22 cellular contexts compared by ENCODE assay signal in the genomic region with DNA sequence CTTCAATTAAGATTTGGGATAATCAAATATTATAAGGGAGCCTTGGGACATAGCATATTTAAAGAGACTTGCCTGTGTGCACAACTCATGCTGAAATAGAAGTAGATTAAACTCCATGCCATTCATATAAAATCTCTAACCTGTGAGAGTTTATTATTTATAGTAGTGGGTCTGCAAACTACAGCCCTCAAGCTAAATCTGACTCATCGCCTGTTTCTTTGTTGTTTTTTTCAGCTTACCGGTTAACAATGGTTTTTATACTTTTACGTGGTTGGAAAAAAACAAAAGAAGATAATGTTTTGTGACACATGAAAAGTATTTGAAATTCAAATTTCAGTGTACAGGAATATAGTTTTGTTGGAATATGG.
A peak's percentile ranks its signal among the peaks of the same experiment; 100 is the strongest.
DNase-seq lines count a peak whose midpoint lies in the region; ATAC-seq and TF ChIP-seq lines count a peak whose summit lies in the region.
"Had no signal": no experiment of that assay in that cellular context is flagged by ENCODE, and none has a peak within 500 bp of the region (broad histone marks: within the 10 kb centered on the region; RNA-seq: fewer than 3 reads in every experiment).

No MANE protein-coding gene starts in this region.

- POLR2A ChIA-PET in MCF 10A (lab: Yijun Ruan, JAX) (interaction anchor here (1.7 kb wide), 1 partner anchor 13 kb away, joined by 4 read pairs; no protein-coding TSS in a partner anchor), WTC11 (lab: Charles Lee) (interaction anchor here (1.0 kb wide), 1 partner anchor 284 kb away, joined by 5 read pairs; no protein-coding TSS in a partner anchor)

- no peaks in the 10 kb centered on the region for H3K36me3 ChIP-seq in breast epithelium

- DNase-seq in MCF 10A (ENCODE audit: unreplicated experiment) (peak; percentile 21), breast epithelium (ENCODE audit: low spot score in 2 of 2) (no peak), WTC11 (ENCODE audit: low spot score) (no peak), epithelial cell of esophagus (ENCODE audit: low read depth) (peak; percentile 10), superior temporal gyrus (ENCODE audit: extremely low spot score) (peak; percentile 3), CD14-positive monocyte (ENCODE audit: low spot score) (no peak), NCI-H1694 treated with DMSO at 0.1 percent for 48 hours (lab: John Stamatoyannopoulos, UW) (no peak), NK-92 (lab: John Stamatoyannopoulos, UW; ENCODE audit: unreplicated experiment) (no peak)
- DNase-seq: ACHN; CD4-positive, CD25-positive, alpha-beta regulatory T cell; IMR-90; KG1; NCI-H1092; NCI-H1417 treated with DMSO at 0.1 percent for 48 hours; NCI-H187 treated with DMSO at 0.1 percent for 48 hours; NCI-H2107; NCI-H446 treated with DMSO at 0.1 percent for 48 hours; NCI-H526; NCI-H82; SHP77 treated with DMSO at 0.1 percent for 48 hours had no signal

- intact Hi-C loops in MCF 10A (cut with micrococcal nuclease): no loop called here
- intact Hi-C loops in breast epithelium (cut with DNase I; ENCODE audit: low total_unique reads): no loop called here
- intact Hi-C loops in CD14-positive monocyte (cut with micrococcal nuclease): no loop called here

- no peaks in the 10 kb centered on the region for H3K27me3 Mint-ChIP-seq in MCF 10A (ENCODE audit: insufficient read depth, unreplicated experiment)
- H3K27me3 Mint-ChIP-seq in WTC11 (ENCODE audit: low read depth): no peaks in the 10 kb centered on the region
- H3K27me3 Mint-ChIP-seq in CD14-positive monocyte (ENCODE audit: low read depth in 3 of 3): no peaks in the 10 kb centered on the region
- H3K27me3 Mint-ChIP-seq: CD4-positive, CD25-positive, alpha-beta regulatory T cell had no signal

- peak; percentile 20 for ATAC-seq in WTC11
- ATAC-seq: Panc1 had no signal

- H3K4me3 ChIP-seq in breast epithelium (no peak overlapping the region), epithelial cell of esophagus (ENCODE audit: low read length) (no peak overlapping the region)

- H3K9me3 Mint-ChIP-seq in MCF 10A (ENCODE audit: unreplicated experiment) (no peaks in the 10 kb centered on the region), WTC11 (peaks cover 14% of the 10 kb centered on the region), CD14-positive monocyte (peaks cover 0 to 12% (median 4%) of the 10 kb centered on the region in 7 donors)
- H3K9me3 Mint-ChIP-seq: CD4-positive, CD25-positive, alpha-beta regulatory T cell had no signal

- TF ChIP-seq POLR2A in breast epithelium (IDR thresholded peaks at IDR 0.05): no peak

- no TSS peak for BruUV-seq in MCF 10A (replicated peaks; lab: Mats Ljungman, UMichigan)

- H3K27me3 ChIP-seq in breast epithelium: no peaks in the 10 kb centered on the region

- H3K4me1 Mint-ChIP-seq in MCF 10A (ENCODE audit: insufficient read depth, unreplicated experiment) (peaks cover 21% of the 10 kb centered on the region), WTC11 (peaks cover 31% of the 10 kb centered on the region), CD14-positive monocyte (no peaks in the 10 kb centered on the region)
- H3K4me1 Mint-ChIP-seq: CD4-positive, CD25-positive, alpha-beta regulatory T cell had no signal

- H3K4me3 Mint-ChIP-seq in MCF 10A (ENCODE audit: unreplicated experiment): no peak overlapping the region
- H3K4me3 Mint-ChIP-seq in WTC11: no peak overlapping the region
- no peak overlapping the region for H3K4me3 Mint-ChIP-seq in CD14-positive monocyte
- H3K4me3 Mint-ChIP-seq: CD4-positive, CD25-positive, alpha-beta regulatory T cell had no signal

- no peaks in the 10 kb centered on the region for H3K9me3 ChIP-seq in breast epithelium

- no peak overlapping the region for H3K27ac ChIP-seq in breast epithelium
- H3K27ac ChIP-seq: 22Rv1 had no signal

- CTCF ChIA-PET in MCF 10A (lab: Yijun Ruan, JAX) (no interaction called here), WTC11 (lab: Charles Lee) (interaction anchor here (0.5 kb wide), 1 partner anchor 83 kb away, joined by 3 read pairs; no protein-coding TSS in a partner anchor)

- H3K27ac Mint-ChIP-seq in MCF 10A (ENCODE audit: low read depth, unreplicated experiment) (no peak overlapping the region), WTC11 (peak overlapping the region; percentile 88), CD14-positive monocyte (no peak overlapping the region)
- H3K27ac Mint-ChIP-seq: CD4-positive, CD25-positive, alpha-beta regulatory T cell had no signal

- no peak for TF ChIP-seq CTCF in MCF 10A (IDR thresholded peaks at IDR 0.05; ENCODE audit: unreplicated experiment)
- TF ChIP-seq CTCF in breast epithelium (IDR thresholded peaks at IDR 0.05): no peak
- no peak for TF ChIP-seq CTCF in WTC11 (IDR thresholded peaks at IDR 0.05)
- no peak for TF ChIP-seq CTCF in epithelial cell of esophagus (IDR thresholded peaks at IDR 0.05; ENCODE audit: insufficient read depth, low read depth, low read length, missing control alignments)
- no peak for TF ChIP-seq CTCF in CD14-positive monocyte (IDR thresholded peaks at IDR 0.05)

- H3K4me1 ChIP-seq in breast epithelium: no peaks in the 10 kb centered on the region

- H3K36me3 Mint-ChIP-seq in MCF 10A (ENCODE audit: insufficient read depth, unreplicated experiment) (no peaks in the 10 kb centered on the region), WTC11 (peaks cover 3% of the 10 kb centered on the region), CD14-positive monocyte (no peaks in the 10 kb centered on the region)
- H3K36me3 Mint-ChIP-seq: CD4-positive, CD25-positive, alpha-beta regulatory T cell had no signal

TF ChIP-seq in WTC11, 78 proteins besides CTCF, POLR2A, EP300 and RAD21 (continues in another document):
- TF ChIP-seq TEAD4 (CRISPR knock-in tag; IDR thresholded peaks at IDR 0.05): no peak
- TF ChIP-seq, protein P1, sequence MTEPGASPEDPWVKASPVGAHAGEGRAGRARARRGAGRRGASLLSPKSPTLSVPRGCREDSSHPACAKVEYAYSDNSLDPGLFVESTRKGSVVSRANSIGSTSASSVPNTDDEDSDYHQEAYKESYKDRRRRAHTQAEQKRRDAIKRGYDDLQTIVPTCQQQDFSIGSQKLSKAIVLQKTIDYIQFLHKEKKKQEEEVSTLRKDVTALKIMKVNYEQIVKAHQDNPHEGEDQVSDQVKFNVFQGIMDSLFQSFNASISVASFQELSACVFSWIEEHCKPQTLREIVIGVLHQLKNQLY (CRISPR knock-in tag; IDR thresholded peaks at IDR 0.05): no peak
- TF ChIP-seq ZNF423 (CRISPR knock-in tag; IDR thresholded peaks at IDR 0.05): no peak
- no peak for TF ChIP-seq ETV6 (CRISPR knock-in tag; IDR thresholded peaks at IDR 0.05)
- TF ChIP-seq, protein P2, sequence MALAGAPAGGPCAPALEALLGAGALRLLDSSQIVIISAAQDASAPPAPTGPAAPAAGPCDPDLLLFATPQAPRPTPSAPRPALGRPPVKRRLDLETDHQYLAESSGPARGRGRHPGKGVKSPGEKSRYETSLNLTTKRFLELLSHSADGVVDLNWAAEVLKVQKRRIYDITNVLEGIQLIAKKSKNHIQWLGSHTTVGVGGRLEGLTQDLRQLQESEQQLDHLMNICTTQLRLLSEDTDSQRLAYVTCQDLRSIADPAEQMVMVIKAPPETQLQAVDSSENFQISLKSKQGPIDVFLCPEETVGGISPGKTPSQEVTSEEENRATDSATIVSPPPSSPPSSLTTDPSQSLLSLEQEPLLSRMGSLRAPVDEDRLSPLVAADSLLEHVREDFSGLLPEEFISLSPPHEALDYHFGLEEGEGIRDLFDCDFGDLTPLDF (CRISPR knock-in tag; IDR thresholded peaks at IDR 0.05): no peak
- TF ChIP-seq, protein P3, sequence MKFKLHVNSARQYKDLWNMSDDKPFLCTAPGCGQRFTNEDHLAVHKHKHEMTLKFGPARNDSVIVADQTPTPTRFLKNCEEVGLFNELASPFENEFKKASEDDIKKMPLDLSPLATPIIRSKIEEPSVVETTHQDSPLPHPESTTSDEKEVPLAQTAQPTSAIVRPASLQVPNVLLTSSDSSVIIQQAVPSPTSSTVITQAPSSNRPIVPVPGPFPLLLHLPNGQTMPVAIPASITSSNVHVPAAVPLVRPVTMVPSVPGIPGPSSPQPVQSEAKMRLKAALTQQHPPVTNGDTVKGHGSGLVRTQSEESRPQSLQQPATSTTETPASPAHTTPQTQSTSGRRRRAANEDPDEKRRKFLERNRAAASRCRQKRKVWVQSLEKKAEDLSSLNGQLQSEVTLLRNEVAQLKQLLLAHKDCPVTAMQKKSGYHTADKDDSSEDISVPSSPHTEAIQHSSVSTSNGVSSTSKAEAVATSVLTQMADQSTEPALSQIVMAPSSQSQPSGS (CRISPR knock-in tag; IDR thresholded peaks at IDR 0.05; ENCODE audit: borderline replicate concordance, low read depth): no peak
- TF ChIP-seq FOXP1 (CRISPR knock-in tag; IDR thresholded peaks at IDR 0.05; ENCODE audit: borderline replicate concordance): no peak
- no peak for TF ChIP-seq KAT7 (CRISPR knock-in tag; IDR thresholded peaks at IDR 0.05; ENCODE audit: borderline replicate concordance)
- TF ChIP-seq SMAD3 (CRISPR knock-in tag; IDR thresholded peaks at IDR 0.05; ENCODE audit: borderline replicate concordance): no peak
- TF ChIP-seq ATF1 (CRISPR knock-in tag; IDR thresholded peaks at IDR 0.05): no peak
- TF ChIP-seq NR3C1 (CRISPR knock-in tag; conservative IDR thresholded peaks at IDR 0.05; ENCODE audit: low read depth): no peak
- TF ChIP-seq, protein P4, sequence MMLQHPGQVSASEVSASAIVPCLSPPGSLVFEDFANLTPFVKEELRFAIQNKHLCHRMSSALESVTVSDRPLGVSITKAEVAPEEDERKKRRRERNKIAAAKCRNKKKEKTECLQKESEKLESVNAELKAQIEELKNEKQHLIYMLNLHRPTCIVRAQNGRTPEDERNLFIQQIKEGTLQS (CRISPR knock-in tag; conservative IDR thresholded peaks at IDR 0.05): no peak
- no peak for TF ChIP-seq SOX15 (CRISPR knock-in tag; IDR thresholded peaks at IDR 0.05)
- TF ChIP-seq ZNF317 (CRISPR knock-in tag; IDR thresholded peaks at IDR 0.05; ENCODE audit: borderline replicate concordance, low read depth): no peak

Comparison
In these comparisons a context has a peak if more than half of its experiments do, and no peak if none do; other contexts are left out.
1. DNase-seq: peak in MCF 10A (single experiment), epithelial cell of esophagus (single experiment) and superior temporal gyrus (single experiment); none in breast epithelium (0 of 2), WTC11 (single experiment), CD14-positive monocyte (single experiment), NCI-H1694 treated with DMSO at 0.1 percent for 48 hours (single experiment) and NK-92 (single experiment).